Comparison of ENCODE assay signal across 16 cellular contexts in genomic region chr10:71555087-71555728, GRCh38.
DNase-seq lines count a peak whose midpoint lies in the region; ATAC-seq, FAIRE-seq and TF ChIP-seq lines count a peak whose summit lies in the region.
"Had no signal": no experiment of that assay in that cellular context is flagged by ENCODE, and none has a peak within 500 bp of the region (broad histone marks: within the 10 kb centered on the region; RNA-seq: fewer than 3 reads in every experiment).

No MANE protein-coding gene starts in this region.

- H3K4me1 ChIP-seq in lower lobe of right lung (no peaks in the 10 kb centered on the region), small intestine (ENCODE audit: control insufficient read depth in 2 of 2, insufficient read depth in 1 of 2, low read depth in 1 of 2, low read length in 1 of 2) (no peaks in the 10 kb centered on the region), neural progenitor cell (peaks cover 15% of the 10 kb centered on the region)
- H3K4me1 ChIP-seq: A549, BE2C, Caco-2 had no signal

- H3K9ac ChIP-seq in neural progenitor cell: no peak overlapping the region

- no peak overlapping the region for H3K4me2 ChIP-seq in neural progenitor cell
- H3K4me2 ChIP-seq: A549, GM23338 had no signal

- ATAC-seq in left ventricle myocardium superior: peak; percentile 38
- peak; percentile 62 to 85 for ATAC-seq in lower lobe of right lung
- ATAC-seq in HG03175 (IDR thresholded peaks at IDR 0.05; ENCODE audit: unreplicated experiment): no peak
- ATAC-seq: A549, GM23338 had no signal

- WGBS in small intestine, 3 donors: 32 to 63% (median 45%) methylated on average over 10 of the region's 10 CpGs

- no peaks in the 10 kb centered on the region for H3K9me3 ChIP-seq in lower lobe of right lung
- no peaks in the 10 kb centered on the region for H3K9me3 ChIP-seq in small intestine (ENCODE audit: control insufficient read depth, low read depth)
- no peaks in the 10 kb centered on the region for H3K9me3 ChIP-seq in neural progenitor cell (ENCODE audit: low read depth)
- H3K9me3 ChIP-seq: A549, BE2C, Caco-2 had no signal

- H3K4me3 Mint-ChIP-seq in activated T-helper 2 cell treated with anti-CD3 and anti-CD28 coated beads, Interferon-gamma antibody, Interleukin-2, Interleukin-4, amounts not matched to agents 10 μg/mL and 5 μg/mL and 100 μg/mL, durations not matched to agents 14 hours and 24 hours and 36 hours (ENCODE audit: low read depth): no peak overlapping the region
- H3K4me3 Mint-ChIP-seq in neural progenitor cell: no peak overlapping the region
- H3K4me3 Mint-ChIP-seq: CD8-positive, alpha-beta memory T cell; GM23338 had no signal

- H3F3A ChIP-seq in neural progenitor cell (ENCODE audit: low read depth): no peaks in the 10 kb centered on the region

- TF ChIP-seq CTCF in lower lobe of right lung (IDR thresholded peaks at IDR 0.05) (no peak), neural progenitor cell (IDR thresholded peaks at IDR 0.05) (no peak)

- no peak overlapping the region for H3K4me3 ChIP-seq in lower lobe of right lung
- H3K4me3 ChIP-seq in small intestine (ENCODE audit: low read depth in 1 of 2, low read length in 2 of 2): no peak overlapping the region
- no peak overlapping the region for H3K4me3 ChIP-seq in neural progenitor cell
- H3K4me3 ChIP-seq: A549, GM23338 had no signal

- intact Hi-C loops in left ventricle myocardium superior (cut with micrococcal nuclease): no loop called here
- intact Hi-C loops in cardiac septum (cut with DNase I): no loop called here
- intact Hi-C loops in activated T-helper 2 cell treated with anti-CD3 and anti-CD28 coated beads, Interferon-gamma antibody, Interleukin-2, Interleukin-4, amounts not matched to agents 10 μg/mL and 5 μg/mL and 100 μg/mL, durations not matched to agents 14 hours and 24 hours and 36 hours (cut with micrococcal nuclease): no loop called here
- intact Hi-C loops in lower lobe of right lung (cut with DNase I): no loop called here

- peaks cover 4% of the 10 kb centered on the region for H3K4me1 Mint-ChIP-seq in activated T-helper 2 cell treated with anti-CD3 and anti-CD28 coated beads, Interferon-gamma antibody, Interleukin-2, Interleukin-4, amounts not matched to agents 10 μg/mL and 5 μg/mL and 100 μg/mL, durations not matched to agents 14 hours and 24 hours and 36 hours (ENCODE audit: low read depth)
- H3K4me1 Mint-ChIP-seq in neural progenitor cell: peaks cover 20% of the 10 kb centered on the region
- H3K4me1 Mint-ChIP-seq: CD8-positive, alpha-beta memory T cell had no signal

- no peak overlapping the region for H2AFZ ChIP-seq in neural progenitor cell (replicated peaks)
- H2AFZ ChIP-seq: GM23338 had no signal

- no peaks in the 10 kb centered on the region for H3K9me3 Mint-ChIP-seq in activated T-helper 2 cell treated with anti-CD3 and anti-CD28 coated beads, Interferon-gamma antibody, Interleukin-2, Interleukin-4, amounts not matched to agents 10 μg/mL and 5 μg/mL and 100 μg/mL, durations not matched to agents 14 hours and 24 hours and 36 hours
- H3K9me3 Mint-ChIP-seq in neural progenitor cell: no peaks in the 10 kb centered on the region
- H3K9me3 Mint-ChIP-seq: CD8-positive, alpha-beta memory T cell; GM23338 had no signal

- DNase-seq in left ventricle myocardium superior: no peak
- no peak for DNase-seq in cardiac septum (ENCODE audit: low spot score)
- no peak for DNase-seq in activated T-helper 2 cell treated with anti-CD3 and anti-CD28 coated beads, Interferon-gamma antibody, Interleukin-2, Interleukin-4, amounts not matched to agents 10 μg/mL and 5 μg/mL and 100 μg/mL, durations not matched to agents 14 hours and 24 hours and 36 hours (ENCODE audit: low spot score)
- peak; percentile 79 for DNase-seq in lower lobe of right lung
- peak; percentile 10 for DNase-seq in small intestine
- no peak for DNase-seq in hippocampal formation (lab: John Stamatoyannopoulos, UW)
- DNase-seq in neural progenitor cell (ENCODE audit: low spot score): no peak
- DNase-seq: BE2C; Caco-2; CD8-positive, alpha-beta memory T cell; H7; IMR-90 had no signal

- H3K36me3 Mint-ChIP-seq in activated T-helper 2 cell treated with anti-CD3 and anti-CD28 coated beads, Interferon-gamma antibody, Interleukin-2, Interleukin-4, amounts not matched to agents 10 μg/mL and 5 μg/mL and 100 μg/mL, durations not matched to agents 14 hours and 24 hours and 36 hours (ENCODE audit: low read depth): no peaks in the 10 kb centered on the region
- H3K36me3 Mint-ChIP-seq in neural progenitor cell: no peaks in the 10 kb centered on the region

- no peaks in the 10 kb centered on the region for H4K20me1 ChIP-seq in neural progenitor cell (ENCODE audit: low read depth)

- H3K79me2 ChIP-seq in neural progenitor cell (ENCODE audit: low read depth): no peaks in the 10 kb centered on the region

- no peak for FAIRE-seq in small intestine (lab: Jason Lieb, UNC)
- FAIRE-seq: A549 had no signal

- peaks cover 12% of the 10 kb centered on the region for H3K27me3 Mint-ChIP-seq in activated T-helper 2 cell treated with anti-CD3 and anti-CD28 coated beads, Interferon-gamma antibody, Interleukin-2, Interleukin-4, amounts not matched to agents 10 μg/mL and 5 μg/mL and 100 μg/mL, durations not matched to agents 14 hours and 24 hours and 36 hours (ENCODE audit: low read depth)
- peaks cover 7% of the 10 kb centered on the region for H3K27me3 Mint-ChIP-seq in neural progenitor cell (ENCODE audit: insufficient read depth, low read depth)

- H3K36me3 ChIP-seq in lower lobe of right lung (no peaks in the 10 kb centered on the region), small intestine (ENCODE audit: control insufficient read depth in 2 of 2, insufficient read depth in 2 of 2, low read length in 2 of 2) (no peaks in the 10 kb centered on the region), neural progenitor cell (no peaks in the 10 kb centered on the region)
- H3K36me3 ChIP-seq: BE2C had no signal

- H3K27ac ChIP-seq in lower lobe of right lung: no peak overlapping the region
- H3K27ac ChIP-seq in small intestine (ENCODE audit: low read depth in 1 of 2, low read length in 1 of 2): no peak overlapping the region
- H3K27ac ChIP-seq in neural progenitor cell: no peak overlapping the region
- H3K27ac ChIP-seq: A549, C4-2B had no signal

- H3K27me3 ChIP-seq in lower lobe of right lung (ENCODE audit: low read depth) (no peaks in the 10 kb centered on the region), small intestine (ENCODE audit: control insufficient read depth in 2 of 2, insufficient read depth in 2 of 2, low read length in 2 of 2) (no peaks in the 10 kb centered on the region), neural progenitor cell (no peaks in the 10 kb centered on the region)
- H3K27me3 ChIP-seq: BE2C had no signal

- peak overlapping the region; percentile 47 for H3K27ac Mint-ChIP-seq in activated T-helper 2 cell treated with anti-CD3 and anti-CD28 coated beads, Interferon-gamma antibody, Interleukin-2, Interleukin-4, amounts not matched to agents 10 μg/mL and 5 μg/mL and 100 μg/mL, durations not matched to agents 14 hours and 24 hours and 36 hours
- H3K27ac Mint-ChIP-seq in neural progenitor cell: no peak overlapping the region
- H3K27ac Mint-ChIP-seq: CD8-positive, alpha-beta memory T cell; GM23338 had no signal

Comparison
In these comparisons a context has a peak if more than half of its experiments do, and no peak if none do; other contexts are left out.
1. DNase-seq: peak in lower lobe of right lung (single experiment) and small intestine (single experiment); none in left ventricle myocardium superior (single experiment), cardiac septum (single experiment), activated T-helper 2 cell treated with anti-CD3 and anti-CD28 coated beads, Interferon-gamma antibody, Interleukin-2, Interleukin-4, amounts not matched to agents 10 μg/mL and 5 μg/mL and 100 μg/mL, durations not matched to agents 14 hours and 24 hours and 36 hours (single experiment), hippocampal formation (0 of 2) and neural progenitor cell (single experiment).